Comparison of ENCODE assay signal across 1 cellular context in genomic region chr14:24062216-24062980, GRCh38.
TF ChIP-seq lines count a peak whose summit lies in the region.

No MANE protein-coding gene starts in this region.

TF ChIP-seq in H1, 55 proteins besides CTCF, POLR2A, EP300 and RAD21:
- TF ChIP-seq FOSL1 (IDR thresholded peaks at IDR 0.05; ENCODE audit: insufficient read depth, low read depth, low read length) (no peak), SAP30 (IDR thresholded peaks at IDR 0.05; ENCODE audit: insufficient read depth, insufficient replicate concordance, low read length) (no peak), CHD7 (IDR thresholded peaks at IDR 0.05; ENCODE audit: insufficient replicate concordance, low read length) (no peak), CREB1 (IDR thresholded peaks at IDR 0.05) (no peak)
